16 cellular contexts compared by ENCODE assay signal in the genomic region with DNA sequence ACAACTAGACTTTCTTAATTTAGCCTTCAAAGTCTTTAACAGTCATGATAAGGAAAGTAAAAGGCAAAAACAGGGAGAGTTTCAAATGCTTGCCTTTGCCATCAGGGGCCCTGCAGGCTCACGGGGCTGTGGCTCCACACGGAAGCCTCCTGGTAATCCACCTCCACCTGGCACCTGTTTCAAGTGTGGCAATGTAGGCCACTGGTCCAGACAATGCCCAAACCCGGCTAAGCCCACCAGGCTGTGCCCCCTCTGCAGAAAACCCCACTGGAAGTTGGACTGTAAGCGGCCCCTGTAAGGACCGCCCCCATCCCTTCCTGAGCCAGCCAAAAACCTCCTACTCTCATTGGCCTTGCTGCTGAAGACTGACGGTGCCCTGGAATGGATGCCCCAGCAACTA. TPM values are rescaled to one million over a fixed set of nuclear protein-coding genes. Genes with fewer than 3 reads are reported as not detected.
DNase-seq lines count a peak whose midpoint lies in the region; ATAC-seq and TF ChIP-seq lines count a peak whose summit lies in the region.
"Had no signal": no experiment of that assay in that cellular context is flagged by ENCODE, and none has a peak within 500 bp of the region (broad histone marks: within the 10 kb centered on the region; RNA-seq: fewer than 3 reads in every experiment).

No MANE protein-coding gene starts in this region.

- intact Hi-C loops in vagina (cut with DNase I) = no loop called here

- WGBS in neuronal stem cell (ENCODE audit: extremely low coverage in 2 of 2, insufficient read length in 2 of 2, insufficient replicate concordance in 1 of 2), 2 donors = no CpG with 5 or more reads among the region's 6 CpGs

- no peaks in the 10 kb centered on the region for H3K36me3 ChIP-seq in neuronal stem cell (replicated peaks in 1 of 2; ENCODE audit: control insufficient read depth in 2 of 2, insufficient read depth in 2 of 2, low read length in 2 of 2)
- no peaks in the 10 kb centered on the region for H3K36me3 ChIP-seq in vagina

- no peak for TF ChIP-seq CTCF in vagina (IDR thresholded peaks at IDR 0.05)

- no peak overlapping the region for H2AK5ac ChIP-seq in neuronal stem cell (ENCODE audit: low read depth, low read length)

- H3K4ac ChIP-seq in neuronal stem cell (ENCODE audit: low read length) = no peak overlapping the region

- peaks cover 0 to 2% of the 10 kb centered on the region in 2 donors for H3K4me1 ChIP-seq in neuronal stem cell (ENCODE audit: control insufficient read depth in 2 of 2, insufficient read depth in 1 of 2, low read depth in 1 of 2, low read length in 2 of 2)
- no peaks in the 10 kb centered on the region for H3K4me1 ChIP-seq in vagina
- H3K4me1 ChIP-seq: Caco-2 had no signal

- no peak overlapping the region for H4K91ac ChIP-seq in neuronal stem cell (ENCODE audit: low read depth, low read length, poor library complexity)

- no peak overlapping the region for H3K23ac ChIP-seq in neuronal stem cell (ENCODE audit: low read depth, low read length, poor library complexity)

- H3K79me1 ChIP-seq in neuronal stem cell (ENCODE audit: low read depth, low read length) = no peaks in the 10 kb centered on the region

- H3K14ac ChIP-seq in neuronal stem cell (ENCODE audit: low read length) = no peak overlapping the region

- H3K9ac ChIP-seq in neuronal stem cell (ENCODE audit: low read depth, low read length, poor library complexity) = no peak overlapping the region

- no peak overlapping the region for H2AFZ ChIP-seq in neuronal stem cell (ENCODE audit: low read length)

- no peak overlapping the region for H2BK15ac ChIP-seq in neuronal stem cell (ENCODE audit: low read length)

- ATAC-seq in GM18498 (IDR thresholded peaks at IDR 0.05; ENCODE audit: unreplicated experiment) = no peak
- ATAC-seq: HCT116 had no signal

- H3K9me3 ChIP-seq in neuronal stem cell (replicated peaks in 1 of 2; ENCODE audit: control insufficient read depth in 2 of 2, insufficient read depth in 1 of 2, low read depth in 1 of 2, low read length in 2 of 2) (peaks cover 0 to 8% of the 10 kb centered on the region in 2 donors), vagina (no peaks in the 10 kb centered on the region)
- H3K9me3 ChIP-seq: Caco-2 had no signal

- peak overlapping the region; percentile 57 for H3K18ac ChIP-seq in neuronal stem cell (ENCODE audit: low read length)

- peak overlapping the region; percentile 43 for H4K8ac ChIP-seq in neuronal stem cell (ENCODE audit: low read depth, low read length)

- DNase-seq in activated CD8-positive, alpha-beta memory T cell treated with anti-CD3 and anti-CD28 coated beads for 24 hours = peak; percentile 11
- no peak for DNase-seq in activated CD8-positive, alpha-beta memory T cell treated with anti-CD3 and anti-CD28 coated beads, Interleukin-2, amount 50 U/mL, for 4 hours
- peak; percentile 20 for DNase-seq in ecto neural progenitor cell (ENCODE audit: low spot score)
- DNase-seq in neuronal stem cell (ENCODE audit: low spot score) = no peak
- DNase-seq in vagina (ENCODE audit: extremely low spot score in 2 of 2) = peak; percentile 40 to 61
- no peak for DNase-seq in retina
- DNase-seq in NCI-H2196 treated with DMSO at 0.1 percent for 48 hours (lab: John Stamatoyannopoulos, UW; ENCODE audit: unreplicated experiment) = no peak
- DNase-seq: Caco-2; CD8-positive, alpha-beta memory T cell; GF-D8 had no signal

- H2BK12ac ChIP-seq in neuronal stem cell (ENCODE audit: low read length) = no peak overlapping the region

- H3K4me3 ChIP-seq in neuronal stem cell (ENCODE audit: low read length in 2 of 2) (peak overlapping the region in 1 of 2 donors; percentile 20), vagina (no peak overlapping the region)

- no peak for TF ChIP-seq POLR2A in vagina (IDR thresholded peaks at IDR 0.05)

- no peak overlapping the region for H2BK5ac ChIP-seq in neuronal stem cell (ENCODE audit: low read length)

- no peak overlapping the region for H3K27ac ChIP-seq in neuronal stem cell (replicated peaks; ENCODE audit: low read length)
- H3K27ac ChIP-seq in vagina = no peak overlapping the region
- H3K27ac ChIP-seq: 22Rv1 had no signal

- H3K27me3 ChIP-seq in neuronal stem cell (ENCODE audit: control insufficient read depth in 3 of 3, insufficient read depth in 3 of 3, low read depth in 1 of 3, low read length in 3 of 3) (no peaks in the 10 kb centered on the region), vagina (no peaks in the 10 kb centered on the region)

- H3K4me2 ChIP-seq in neuronal stem cell (ENCODE audit: insufficient read depth, low read length, poor library complexity, severe bottlenecking) = no peak overlapping the region

- H2BK120ac ChIP-seq in neuronal stem cell (ENCODE audit: low read depth, low read length) = no peak overlapping the region

RNA-seq across cellular contexts. Expression of gene VN1R5, which starts 32.5 kb away (rescaled TPM):
- not detected for polyA plus RNA-seq in neuronal stem cell (2013, experiment 1 of 2)
- polyA plus RNA-seq in neuronal stem cell (2013, experiment 2 of 2) = not detected
- not detected for total RNA-seq in vagina
- total RNA-seq: A673; Caco-2; CD8-positive, alpha-beta memory T cell had no signal
- polyA plus RNA-seq: BJ; CD14-positive monocyte; CD8-positive, alpha-beta memory T cell had no signal

RNA-seq across cellular contexts. Expression of gene ZNF496, which starts 43.3 kb away (rescaled TPM):
- 40.1 TPM for polyA plus RNA-seq in neuronal stem cell (2013, experiment 1 of 2)
- 38.8 TPM for polyA plus RNA-seq in neuronal stem cell (2013, experiment 2 of 2)
- 39.0 TPM for total RNA-seq in vagina

Comparison
In these comparisons a context has a peak if more than half of its experiments do, and no peak if none do; other contexts are left out.
1. DNase-seq: peak in activated CD8-positive, alpha-beta memory T cell treated with anti-CD3 and anti-CD28 coated beads for 24 hours (single experiment), ecto neural progenitor cell (single experiment) and vagina (2 of 2); none in activated CD8-positive, alpha-beta memory T cell treated with anti-CD3 and anti-CD28 coated beads, Interleukin-2, amount 50 U/mL, for 4 hours (single experiment), neuronal stem cell (single experiment), retina (single experiment) and NCI-H2196 treated with DMSO at 0.1 percent for 48 hours (single experiment).